8 cellular contexts compared by ENCODE assay signal in genomic region chr20:31717478-31717946, GRCh38. TPM values are rescaled to one million over a fixed set of nuclear protein-coding genes. Genes with fewer than 3 reads are reported as not detected.
DNase-seq lines count a peak whose midpoint lies in the region; ATAC-seq and TF ChIP-seq lines count a peak whose summit lies in the region.

No MANE protein-coding gene starts in this region.

- peaks cover 85% of the 10 kb centered on the region for H3K36me3 Mint-ChIP-seq in activated CD8-positive, alpha-beta memory T cell treated with anti-CD3 and anti-CD28 coated beads, Interleukin-2, amount 10 ng/mL, durations not matched to agents 7 days and 5 days

- no peak for TF ChIP-seq CTCF in retinal pigment epithelial cell (conservative IDR thresholded peaks at IDR 0.05; ENCODE audit: low read depth, low read length)

- ATAC-seq in activated CD8-positive, alpha-beta memory T cell treated with anti-CD3 and anti-CD28 coated beads, Interleukin-2, amount 10 ng/mL, durations not matched to agents 7 days and 5 days: peak; percentile 31
- ATAC-seq in HG03442 (IDR thresholded peaks at IDR 0.05; ENCODE audit: unreplicated experiment): peak; percentile 57

- peak overlapping the region; percentile 79 for H3K27ac Mint-ChIP-seq in activated CD8-positive, alpha-beta memory T cell treated with anti-CD3 and anti-CD28 coated beads, Interleukin-2, amount 10 ng/mL, durations not matched to agents 7 days and 5 days

- peak; percentile 50 for DNase-seq in activated CD8-positive, alpha-beta memory T cell treated with anti-CD3 and anti-CD28 coated beads, Interleukin-2, amount 10 ng/mL, durations not matched to agents 7 days and 5 days
- no peak for DNase-seq in activated CD8-positive, alpha-beta memory T cell treated with anti-CD3 and anti-CD28 coated beads for 24 hours
- DNase-seq in central memory CD4-positive, alpha-beta T cell: peak; percentile 52
- no peak for DNase-seq in retinal pigment epithelial cell (ENCODE audit: low read depth)
- DNase-seq in hypothalamus (lab: John Stamatoyannopoulos, UW): no peak
- no peak for DNase-seq in NCI-H2196 (lab: John Stamatoyannopoulos, UW; ENCODE audit: unreplicated experiment)
- DNase-seq in LoVo (ENCODE audit: low spot score): no peak

- H3K4me3 Mint-ChIP-seq in activated CD8-positive, alpha-beta memory T cell treated with anti-CD3 and anti-CD28 coated beads, Interleukin-2, amount 10 ng/mL, durations not matched to agents 7 days and 5 days: peak overlapping the region; percentile 90

- no peaks in the 10 kb centered on the region for H3K9me3 Mint-ChIP-seq in activated CD8-positive, alpha-beta memory T cell treated with anti-CD3 and anti-CD28 coated beads, Interleukin-2, amount 10 ng/mL, durations not matched to agents 7 days and 5 days (ENCODE audit: low read depth)

- H3K4me3 ChIP-seq in retinal pigment epithelial cell (ENCODE audit: low read length): peak overlapping the region; percentile 32

- H3K4me1 Mint-ChIP-seq in activated CD8-positive, alpha-beta memory T cell treated with anti-CD3 and anti-CD28 coated beads, Interleukin-2, amount 10 ng/mL, durations not matched to agents 7 days and 5 days: peaks cover 73% of the 10 kb centered on the region

- H3K27me3 Mint-ChIP-seq in activated CD8-positive, alpha-beta memory T cell treated with anti-CD3 and anti-CD28 coated beads, Interleukin-2, amount 10 ng/mL, durations not matched to agents 7 days and 5 days: no peaks in the 10 kb centered on the region

- CTCF ChIA-PET in activated CD8-positive, alpha-beta memory T cell treated with anti-CD3 and anti-CD28 coated beads, Interleukin-2, amount 10 ng/mL, durations not matched to agents 7 days and 5 days (lab: Charles Lee): interaction anchor here (0.6 to 22.3 kb wide), 10 partner anchors 9 to 1061 kb away, joined by 3 to 685 read pairs (median 7); no protein-coding TSS in a partner anchor

RNA-seq across cellular contexts. Expression of gene BCL2L1, which starts 5.2 kb away (rescaled TPM):
- total RNA-seq in activated CD8-positive, alpha-beta memory T cell treated with anti-CD3 and anti-CD28 coated beads, Interleukin-2, amount 10 ng/mL, durations not matched to agents 7 days and 5 days: 100 to 1,000 TPM in 1 of 2 experiments, 10 to 100 TPM in 1; 69.8 to 121 TPM

RNA-seq across cellular contexts. Expression of gene TPX2, which starts 21.6 kb away (rescaled TPM):
- 100 to 1,000 TPM; 148 to 159 TPM for total RNA-seq in activated CD8-positive, alpha-beta memory T cell treated with anti-CD3 and anti-CD28 coated beads, Interleukin-2, amount 10 ng/mL, durations not matched to agents 7 days and 5 days

Comparison
In these comparisons a context has a peak if more than half of its experiments do, and no peak if none do; other contexts are left out.
1. DNase-seq: peak in activated CD8-positive, alpha-beta memory T cell treated with anti-CD3 and anti-CD28 coated beads, Interleukin-2, amount 10 ng/mL, durations not matched to agents 7 days and 5 days (single experiment) and central memory CD4-positive, alpha-beta T cell (single experiment); none in activated CD8-positive, alpha-beta memory T cell treated with anti-CD3 and anti-CD28 coated beads for 24 hours (single experiment), retinal pigment epithelial cell (single experiment), hypothalamus (0 of 51), NCI-H2196 (single experiment) and LoVo (single experiment).